24 cellular contexts compared by ENCODE assay signal in genomic region chr12:93039062-93039461, GRCh38.
DNase-seq lines count a peak whose midpoint lies in the region; ATAC-seq, FAIRE-seq and TF ChIP-seq lines count a peak whose summit lies in the region.
"Had no signal": no experiment of that assay in that cellular context is flagged by ENCODE, and none has a peak within 500 bp of the region (broad histone marks: within the 10 kb centered on the region; RNA-seq: fewer than 3 reads in every experiment).

No MANE protein-coding gene starts in this region.

- H2BK5ac ChIP-seq in mesendoderm (ENCODE audit: low read length) = no peak overlapping the region

- no peak overlapping the region for H3K56ac ChIP-seq in mesendoderm (ENCODE audit: low read length)

- no peak overlapping the region for H2BK120ac ChIP-seq in mesendoderm (ENCODE audit: low read depth, low read length)

- H3K9me3 ChIP-seq in HepG2 (ENCODE audit: low read length) = no peaks in the 10 kb centered on the region
- no peaks in the 10 kb centered on the region for H3K9me3 ChIP-seq in right lobe of liver
- no peaks in the 10 kb centered on the region for H3K9me3 ChIP-seq in HEK293 (ENCODE audit: control insufficient read depth, insufficient read depth, low read depth, low read length)
- H3K9me3 ChIP-seq: BE2C had no signal

- no peaks in the 10 kb centered on the region for H3K36me3 ChIP-seq in HepG2 (replicated peaks in 1 of 2; ENCODE audit: control insufficient read depth in 1 of 2, insufficient read depth in 2 of 2, low read length in 2 of 2)
- no peaks in the 10 kb centered on the region for H3K36me3 ChIP-seq in right lobe of liver
- no peaks in the 10 kb centered on the region for H3K36me3 ChIP-seq in HEK293 (ENCODE audit: control insufficient read depth in 2 of 2, insufficient read depth in 1 of 2, low read length in 2 of 2)
- H3K36me3 ChIP-seq in bronchial epithelial cell (ENCODE audit: control insufficient read depth, insufficient read depth, low read length) = no peaks in the 10 kb centered on the region
- H3K36me3 ChIP-seq in mesendoderm (ENCODE audit: control insufficient read depth, insufficient read depth, low read length) = no peaks in the 10 kb centered on the region
- H3K36me3 ChIP-seq: BE2C had no signal

- no peak overlapping the region for H4K5ac ChIP-seq in mesendoderm (ENCODE audit: low read length)

- no peaks in the 10 kb centered on the region for H3K79me2 ChIP-seq in HepG2 (ENCODE audit: insufficient read depth, low read length)
- no peaks in the 10 kb centered on the region for H3K79me2 ChIP-seq in mesendoderm (ENCODE audit: control insufficient read depth, insufficient read depth, low read length)

- intact Hi-C loops in HepG2 (cut with micrococcal nuclease; ENCODE audit: unreplicated experiment) = no loop called here
- intact Hi-C loops in right lobe of liver (cut with DNase I) = no loop called here

- ATAC-seq in HepG2 (no peak), right lobe of liver (no peak), HG03342 (IDR thresholded peaks at IDR 0.05; ENCODE audit: unreplicated experiment) (no peak)

- H2AK5ac ChIP-seq in mesendoderm (ENCODE audit: low read length) = no peak overlapping the region

- TF ChIP-seq EP300 in HepG2 (IDR thresholded peaks at IDR 0.05; ENCODE audit: low read depth in 2 of 2, low read length in 2 of 2) = no peak
- TF ChIP-seq EP300 in HepG2 (CRISPR knock-in tag; IDR thresholded peaks at IDR 0.05; ENCODE audit: borderline replicate concordance) = no peak

- in situ Hi-C loops in HepG2 (cut with HindIII; ENCODE audit: extremely low pct_ligation_motif_present, low pct_unique_long_range_greater_than_20kb) = no loop called here

- H3K23ac ChIP-seq in mesendoderm (ENCODE audit: low read length) = no peak overlapping the region

- CTCF ChIA-PET in HepG2 (lab: Yijun Ruan, JAX; ENCODE audit: low intra/inter-chr PET ratio, low total read pairs) (no interaction called here), HEK293 (lab: Yijun Ruan, JAX) (interaction anchor here (0.6 to 1.1 kb wide), 4 partner anchors 12 to 1063 kb away, joined by 3 to 4 read pairs (median 4); no protein-coding TSS in a partner anchor)

- 80% methylated on average over 4 of the region's 4 CpGs for WGBS in HepG2 (ENCODE audit: low lambda C conversion rate)
- WGBS in right lobe of liver (ENCODE audit: insufficient coverage, low coverage, low lambda C conversion rate, missing lambda C conversion rate) = 75% methylated on average over 2 of the region's 4 CpGs
- WGBS in mesendoderm (ENCODE audit: extremely low coverage, insufficient coverage, low lambda C conversion rate) = no CpG with 5 or more reads among the region's 4 CpGs

- no TSS peak for BruUV-seq in HepG2 (replicated peaks; lab: Mats Ljungman, UMichigan)

- POLR2A ChIA-PET in HepG2 (lab: Yijun Ruan, JAX) (no interaction called here), HEK293 (lab: Yijun Ruan, JAX) (no interaction called here)

- TF ChIP-seq CTCF in HepG2 (CRISPR knock-in tag; IDR thresholded peaks at IDR 0.05) (no peak), right lobe of liver (IDR thresholded peaks at IDR 0.05) (no peak), HEK293 (tag by site-specific recombination; IDR thresholded peaks at IDR 0.05) (no peak), bronchial epithelial cell (IDR thresholded peaks at IDR 0.05; ENCODE audit: insufficient read depth, low read length, severe bottlenecking) (no peak)

- H3K27me3 ChIP-seq in HepG2 (ENCODE audit: control insufficient read depth in 1 of 2, insufficient read depth in 2 of 2, low read length in 2 of 2) (no peaks in the 10 kb centered on the region), right lobe of liver (no peaks in the 10 kb centered on the region), bronchial epithelial cell (ENCODE audit: control insufficient read depth, insufficient read depth, low read length) (peaks cover 2% of the 10 kb centered on the region), mesendoderm (ENCODE audit: insufficient read depth, low read length, poor library complexity) (no peaks in the 10 kb centered on the region)
- H3K27me3 ChIP-seq: BE2C had no signal

- TF ChIP-seq RAD21 in HepG2 (CRISPR knock-in tag; IDR thresholded peaks at IDR 0.05) = no peak

- no peak overlapping the region for H3K4me2 ChIP-seq in HepG2 (ENCODE audit: low read depth, low read length)
- H3K4me2 ChIP-seq in mesendoderm (ENCODE audit: low read length) = no peak overlapping the region

- H3K79me1 ChIP-seq in mesendoderm (ENCODE audit: low read length) = no peaks in the 10 kb centered on the region

- H3K4me3 ChIP-seq in HepG2 (replicated peaks in 1 of 3; ENCODE audit: insufficient read depth in 1 of 3, low read depth in 2 of 3, low read length in 3 of 3) (no peak overlapping the region), right lobe of liver (no peak overlapping the region), HEK293 (ENCODE audit: low read depth, low read length) (no peak overlapping the region), bronchial epithelial cell (ENCODE audit: low read depth, low read length) (no peak overlapping the region), mesendoderm (ENCODE audit: low read length) (no peak overlapping the region)

- DNase-seq in HepG2 (ENCODE audit: low spot score) = no peak
- DNase-seq in right lobe of liver = no peak
- peak; percentile 18 for DNase-seq in bronchial epithelial cell (ENCODE audit: low read depth)
- no peak for DNase-seq in mesendoderm
- no peak for DNase-seq in activated effector memory CD4-positive, alpha-beta T cell treated with Interleukin-2 at 50 U/mL for 16 hours
- DNase-seq in AG08395 (ENCODE audit: low spot score) = no peak
- DNase-seq: BE2C, DND-41, HFFc6, MM.1S, NCI-H1092, NCI-H1436, NCI-H187 treated with DMSO at 0.1 percent for 48 hours, NCI-H2107, NCI-H446 treated with DMSO at 0.1 percent for 48 hours, NCI-H526 treated with DMSO at 0.1 percent for 48 hours, OCI-M1, Right ventricle myocardium superior, SW 1271 had no signal

- no peak overlapping the region for H3K18ac ChIP-seq in mesendoderm (ENCODE audit: low read length)

- H3K9ac ChIP-seq in HepG2 (ENCODE audit: insufficient read depth, low read depth, low read length) (no peak overlapping the region), mesendoderm (ENCODE audit: low read length) (no peak overlapping the region)

- no peaks in the 10 kb centered on the region for H4K20me1 ChIP-seq in HepG2 (ENCODE audit: insufficient read depth, low read length)

- peak overlapping the region; percentile 96 for H2BK15ac ChIP-seq in mesendoderm (replicated peaks; ENCODE audit: low read depth)

- H3K27ac ChIP-seq in HepG2 (ENCODE audit: extremely low read length, insufficient read depth, low read length) (no peak overlapping the region), right lobe of liver (no peak overlapping the region), HEK293 (ENCODE audit: extremely low read depth, low read depth, low read length) (no peak overlapping the region), mesendoderm (ENCODE audit: low read depth, low read length) (no peak overlapping the region)

- no peak for TF ChIP-seq POLR2A in HepG2 (IDR thresholded peaks at IDR 0.05; ENCODE audit: insufficient read depth in 1 of 2, low read depth in 2 of 2, low read length in 2 of 2)
- TF ChIP-seq POLR2A in right lobe of liver (IDR thresholded peaks at IDR 0.05) = no peak

- H3K4me1 ChIP-seq in HepG2 (ENCODE audit: insufficient read depth, low read length) (peaks cover 14% of the 10 kb centered on the region), right lobe of liver (no peaks in the 10 kb centered on the region), HEK293 (ENCODE audit: control insufficient read depth, insufficient read depth, low read length) (peaks cover 6% of the 10 kb centered on the region), mesendoderm (ENCODE audit: control insufficient read depth, low read depth, low read length) (no peaks in the 10 kb centered on the region)
- H3K4me1 ChIP-seq: BE2C had no signal

- no peak overlapping the region for H3K4ac ChIP-seq in mesendoderm (ENCODE audit: low read depth, low read length)

- H2AFZ ChIP-seq in HepG2 (ENCODE audit: low read length) = no peak overlapping the region

- no peak for FAIRE-seq in HepG2 (lab: Jason Lieb, UNC)
- FAIRE-seq in bronchial epithelial cell (lab: Jason Lieb, UNC) = no peak
- FAIRE-seq: G401.6, H54, RCC 7860 had no signal

- no peak overlapping the region for H4K8ac ChIP-seq in mesendoderm (ENCODE audit: low read depth, low read length)

TF ChIP-seq in HepG2, 621 proteins besides CTCF, POLR2A, EP300 and RAD21:
- TF ChIP-seq KDM2A (CRISPR knock-in tag; IDR thresholded peaks at IDR 0.05; ENCODE audit: borderline replicate concordance, low read depth) = no peak
- peak; percentile 11; the same call in 1 of the 2 replicates for TF ChIP-seq ATF7 (IDR thresholded peaks at IDR 0.05)
- TF ChIP-seq ATF7 (CRISPR knock-in tag; IDR thresholded peaks at IDR 0.05) = no peak
- TF ChIP-seq CEBPB (IDR thresholded peaks at IDR 0.05; ENCODE audit: borderline replicate concordance, low read depth, low read length) = 0 out of 2 replicates have a peak, but pooled peaks have one; percentile 23
- no peak for TF ChIP-seq TCF7L2 (IDR thresholded peaks at IDR 0.05; ENCODE audit: low read depth, low read length)
TF ChIP-seq in HepG2: peak in this region for 2.

TF ChIP-seq in HEK293, 187 proteins besides CTCF, POLR2A, EP300 and RAD21:
- TF ChIP-seq PRDM10 (tag by site-specific recombination; IDR thresholded peaks at IDR 0.05) (peak; percentile 22; the same call in 1 of the 2 replicates), OSR2 (tag by site-specific recombination; IDR thresholded peaks at IDR 0.05) (no peak)

Comparison
In these comparisons a context has a peak if more than half of its experiments do, and no peak if none do; other contexts are left out.
1. Of the 63 proteins assayed by ChIP-seq in both HepG2 and HEK293: peak only in HepG2: none; only in HEK293: PRDM10; in both: none; in neither: 62.